8 cellular contexts compared by ENCODE assay signal in the genomic region with DNA sequence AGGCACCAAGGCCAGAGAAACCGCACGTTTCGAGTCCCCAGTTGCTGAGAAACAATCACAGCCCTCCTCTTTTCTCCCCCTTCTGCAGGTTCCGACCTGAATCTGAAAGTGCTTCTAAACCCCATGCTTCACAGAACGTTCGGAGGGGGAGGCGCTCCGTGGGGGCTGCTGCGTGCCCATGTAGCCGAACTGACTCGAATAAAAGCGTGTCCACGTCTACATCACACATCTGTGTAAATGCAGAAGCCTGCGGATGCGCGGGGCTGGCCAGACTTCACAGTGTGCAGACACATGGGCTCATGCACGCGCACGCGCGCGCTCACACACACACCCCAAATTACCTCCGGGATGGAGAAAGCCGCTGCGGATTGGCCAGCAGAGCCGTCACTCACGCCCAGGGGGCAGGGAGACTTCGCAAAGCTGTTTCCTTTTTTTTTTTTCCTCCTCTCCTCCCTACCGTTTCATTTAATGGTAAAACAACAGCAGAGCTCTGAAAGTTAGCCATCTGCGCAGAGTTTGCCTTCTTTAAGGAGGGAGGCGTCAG. TPM values are rescaled to one million over a fixed set of nuclear protein-coding genes. Genes with fewer than 3 reads are reported as not detected.
DNase-seq lines count a peak whose midpoint lies in the region; ATAC-seq, FAIRE-seq and TF ChIP-seq lines count a peak whose summit lies in the region.

No MANE protein-coding gene starts in this region.

- H3K27ac ChIP-seq in RWPE2 (ENCODE audit: poor library complexity, severe bottlenecking), result peak overlapping the region; percentile 67

- peak; percentile 99 for DNase-seq in ELR (ENCODE audit: low read depth)
- peak; percentile 33 for DNase-seq in H54 (ENCODE audit: insufficient read length, low spot score)
- DNase-seq in LoVo (ENCODE audit: low spot score), result peak; percentile 92
- peak; percentile 98 for DNase-seq in RWPE2 (ENCODE audit: low spot score)
- DNase-seq in activated effector memory CD4-positive, alpha-beta T cell treated with anti-CD3 and anti-CD28 coated beads, Interleukin-2, amount 50 U/mL, for 16 hours, result peak; percentile 97
- peak; percentile 99 for DNase-seq in fibroblast of the aortic adventitia (ENCODE audit: low read depth)
- DNase-seq in natural killer cell, result peak; percentile 100
- peak; percentile 99 for DNase-seq in stimulated activated naive B cell treated with anti-CD40 and anti-IgM and Interleukin-4, amounts not matched to agents 10 μg/mL and 1 μg/mL and 100 μg/mL, for 72 hours

- H3K4me1 ChIP-seq in RWPE2 (ENCODE audit: insufficient read depth, poor library complexity, severe bottlenecking), result peaks cover 18% of the 10 kb centered on the region

- H3K36me3 Mint-ChIP-seq in natural killer cell, result no peaks in the 10 kb centered on the region
- peaks cover 10 to 15% of the 10 kb centered on the region in 2 donors for H3K36me3 Mint-ChIP-seq in stimulated activated naive B cell treated with anti-CD40 and anti-IgM and Interleukin-4, amounts not matched to agents 10 μg/mL and 1 μg/mL and 100 μg/mL, for 72 hours

- peak; percentile 68 for ATAC-seq in RWPE2 (ENCODE audit: low read depth)
- peak; percentile 61 to 89 (median 80) for ATAC-seq in natural killer cell
- peak; percentile 74 to 80 for ATAC-seq in stimulated activated naive B cell treated with anti-CD40 and anti-IgM and Interleukin-4, amounts not matched to agents 10 μg/mL and 1 μg/mL and 100 μg/mL, for 72 hours (replicated peaks)

- no peak for FAIRE-seq in H54 (lab: Jason Lieb, UNC)

- TF ChIP-seq POLR2A in H54 (IDR thresholded peaks at IDR 0.05; ENCODE audit: low read depth, low read length), result no peak

- TF ChIP-seq CTCF in RWPE2 (IDR thresholded peaks at IDR 0.05; ENCODE audit: poor library complexity, severe bottlenecking) (no peak), fibroblast of the aortic adventitia (IDR thresholded peaks at IDR 0.05; ENCODE audit: insufficient read depth, low read length) (no peak), natural killer cell (IDR thresholded peaks at IDR 0.05) (no peak)

- H3K27me3 ChIP-seq in RWPE2 (ENCODE audit: insufficient read depth, poor library complexity, severe bottlenecking), result no peaks in the 10 kb centered on the region

- H3K27me3 Mint-ChIP-seq in natural killer cell (ENCODE audit: low read depth in 2 of 2), result no peaks in the 10 kb centered on the region
- H3K27me3 Mint-ChIP-seq in stimulated activated naive B cell treated with anti-CD40 and anti-IgM and Interleukin-4, amounts not matched to agents 10 μg/mL and 1 μg/mL and 100 μg/mL, for 72 hours, result no peaks in the 10 kb centered on the region

- no peaks in the 10 kb centered on the region for H3K9me3 ChIP-seq in RWPE2 (ENCODE audit: severe bottlenecking)

- H3K4me1 Mint-ChIP-seq in natural killer cell, result peaks cover 38 to 55% of the 10 kb centered on the region in 2 donors
- peaks cover 25 to 68% of the 10 kb centered on the region in 2 donors for H3K4me1 Mint-ChIP-seq in stimulated activated naive B cell treated with anti-CD40 and anti-IgM and Interleukin-4, amounts not matched to agents 10 μg/mL and 1 μg/mL and 100 μg/mL, for 72 hours

- intact Hi-C loops in natural killer cell (cut with micrococcal nuclease), result loop anchor here (2.0 to 5.0 kb wide), 3 partner anchors 16 to 1995 kb away; a partner anchor contains a TSS

- H3K27ac Mint-ChIP-seq in natural killer cell, result peak overlapping the region; percentile 88 to 98
- H3K27ac Mint-ChIP-seq in stimulated activated naive B cell treated with anti-CD40 and anti-IgM and Interleukin-4, amounts not matched to agents 10 μg/mL and 1 μg/mL and 100 μg/mL, for 72 hours, result peak overlapping the region; percentile 83

- peak overlapping the region; percentile 98 for H3K4me3 Mint-ChIP-seq in natural killer cell
- H3K4me3 Mint-ChIP-seq in stimulated activated naive B cell treated with anti-CD40 and anti-IgM and Interleukin-4, amounts not matched to agents 10 μg/mL and 1 μg/mL and 100 μg/mL, for 72 hours, result peak overlapping the region; percentile 88 to 93

- no peaks in the 10 kb centered on the region for H3K36me3 ChIP-seq in RWPE2 (ENCODE audit: low read depth)

- peak overlapping the region; percentile 76 for H3K4me3 ChIP-seq in RWPE2 (ENCODE audit: severe bottlenecking)
- peak overlapping the region; percentile 73 for H3K4me3 ChIP-seq in fibroblast of the aortic adventitia (ENCODE audit: low read depth, low read length)

- H3K9me3 Mint-ChIP-seq in natural killer cell, result no peaks in the 10 kb centered on the region
- no peaks in the 10 kb centered on the region for H3K9me3 Mint-ChIP-seq in stimulated activated naive B cell treated with anti-CD40 and anti-IgM and Interleukin-4, amounts not matched to agents 10 μg/mL and 1 μg/mL and 100 μg/mL, for 72 hours

RNA-seq across cellular contexts. Expression of a gene that starts 2.3 kb away (rescaled TPM):
- 10.8 and 21.9 TPM in 2 replicates for total RNA-seq in fibroblast of the aortic adventitia (ENCODE audit: low replicate concordance)
- total RNA-seq in natural killer cell, result 10 to 100 TPM; 49.1 to 60.0 (median 52.4) TPM

Comparison
In these comparisons a context has a peak if more than half of its experiments do, and no peak if none do; other contexts are left out.
1. Peak in every context shown above with its lines: DNase-seq, ATAC-seq, H3K4me3 ChIP-seq and H3K27ac ChIP-seq.
2. DNase-seq: peak in every context shown above with its lines; median percentile 100 in natural killer cell; 99 in ELR; 99 in fibroblast of the aortic adventitia; 99 in stimulated activated naive B cell treated with anti-CD40 and anti-IgM and Interleukin-4, amounts not matched to agents 10 μg/mL and 1 μg/mL and 100 μg/mL, for 72 hours; 98 in RWPE2; 97 in activated effector memory CD4-positive, alpha-beta T cell treated with anti-CD3 and anti-CD28 coated beads, Interleukin-2, amount 50 U/mL, for 16 hours; 92 in LoVo; 33 in H54.